ENCODE assay signal across 8 cellular contexts in genomic region chr9:92764381-92764987, GRCh38. TPM values are rescaled to one million over a fixed set of nuclear protein-coding genes. Genes with fewer than 3 reads are reported as not detected.
DNase-seq lines count a peak whose midpoint lies in the region; ATAC-seq and TF ChIP-seq lines count a peak whose summit lies in the region.

Gene BICD2, minus strand, starts transcription at chr9:92764833. Its CDS starts 89 bp downstream, at chr9:92764744.

- H3K9ac ChIP-seq in HUES64 (ENCODE audit: low read depth, low read length) (peak within 1 kb of the TSS; percentile 96), mammary epithelial cell (ENCODE audit: insufficient read depth, low read length) (peak within 1 kb of the TSS; percentile 82)

- no peak for TF ChIP-seq POLR2A in right lobe of liver (IDR thresholded peaks at IDR 0.05)
- TF ChIP-seq POLR2A in testis (IDR thresholded peaks at IDR 0.05): no peak

- no peaks in the 10 kb centered on the region for H3K36me3 Mint-ChIP-seq in activated CD4-positive, alpha-beta T cell treated with anti-CD3 and anti-CD28 coated beads, Interleukin-2, amount 10 ng/mL, durations not matched to agents 24 days and 14 days (ENCODE audit: low read depth)

- peaks cover 8% of the 10 kb centered on the region; the same call in 1 of the 2 replicates for H3K4me1 ChIP-seq in HUES64 (ENCODE audit: insufficient read depth, low read length)
- peaks cover 45% of the 10 kb centered on the region for H3K4me1 ChIP-seq in mammary epithelial cell (ENCODE audit: insufficient read depth, low read length)
- peaks cover 0 to 15% (median 3%) of the 10 kb centered on the region in 4 donors for H3K4me1 ChIP-seq in right lobe of liver
- peaks cover 37% of the 10 kb centered on the region for H3K4me1 ChIP-seq in testis

- dilution Hi-C loops in mammary epithelial cell (cut with HindIII; ENCODE audit: low sequenced_read_pairs): loop anchor here (5.0 kb wide), 1 partner anchor 37 kb away; no protein-coding TSS in a partner anchor

- no peaks in the 10 kb centered on the region for H3K9me3 Mint-ChIP-seq in activated CD4-positive, alpha-beta T cell treated with anti-CD3 and anti-CD28 coated beads, Interleukin-2, amount 10 ng/mL, durations not matched to agents 24 days and 14 days

- no TSS peak for BruUV-seq in mammary epithelial cell (replicated peaks; lab: Mats Ljungman, UMichigan)

- TF ChIP-seq CTCF in mammary epithelial cell (conservative IDR thresholded peaks at IDR 0.05 in 1 of 2, IDR thresholded peaks at IDR 0.05 in 1 of 2; ENCODE audit: extremely low read depth in 1 of 2, insufficient read depth in 1 of 2, low read depth in 1 of 2, low read length in 2 of 2) (no peak), right lobe of liver (IDR thresholded peaks at IDR 0.05) (no peak), testis (IDR thresholded peaks at IDR 0.05) (no peak)

- H3K27ac ChIP-seq in HUES64 (ENCODE audit: low read depth, low read length) (peak within 1 kb of the TSS; percentile 100), mammary epithelial cell (ENCODE audit: insufficient read depth, low read depth, low read length) (peak within 1 kb of the TSS; percentile 77), right lobe of liver (peak within 1 kb of the TSS; percentile 97 to 98 (median 98)), testis (peak within 1 kb of the TSS; percentile 99 to 100)

- peak within 1 kb of the TSS; percentile 89 for H3K4me2 ChIP-seq in mammary epithelial cell (ENCODE audit: insufficient read depth, low read depth, low read length)

- H3K4me3 Mint-ChIP-seq in activated CD4-positive, alpha-beta T cell treated with anti-CD3 and anti-CD28 coated beads, Interleukin-2, amount 10 ng/mL, durations not matched to agents 24 days and 14 days: peak within 1 kb of the TSS; percentile 94

- H3K4me3 ChIP-seq in HUES64 (ENCODE audit: low read length): peak within 1 kb of the TSS; percentile 100
- H3K4me3 ChIP-seq in mammary epithelial cell (replicated peaks in 1 of 3; ENCODE audit: insufficient read depth in 1 of 3, low read depth in 2 of 3, low read length in 3 of 3): peak within 1 kb of the TSS; percentile 76 to 99 (median 95)
- H3K4me3 ChIP-seq in right lobe of liver: peak within 1 kb of the TSS; percentile 86 to 96 (median 95)
- H3K4me3 ChIP-seq in testis: peak within 1 kb of the TSS; percentile 92 to 97

- CTCF ChIA-PET in mammary epithelial cell (lab: Charles Lee; ENCODE audit: low non-redundant PET): interaction anchor here (1.3 kb wide), 1 partner anchor 26 kb away, joined by 8 read pairs; no protein-coding TSS in a partner anchor

- in situ Hi-C loops in mammary epithelial cell (cut with MboI; ENCODE audit: low sequenced_read_pairs in 2 of 2): no loop called here

- H3K27ac Mint-ChIP-seq in activated CD4-positive, alpha-beta T cell treated with anti-CD3 and anti-CD28 coated beads, Interleukin-2, amount 10 ng/mL, durations not matched to agents 24 days and 14 days: peak within 1 kb of the TSS; percentile 91

- no peak for DNase-seq in activated CD4-positive, alpha-beta T cell treated with anti-CD3 and anti-CD28 coated beads, Interleukin-2, amount 10 ng/mL, durations not matched to agents 24 days and 14 days
- no peak for DNase-seq in activated CD4-positive, alpha-beta T cell treated with anti-CD3 and anti-CD28 coated beads, Interleukin-2, amount 50 U/mL, for 48 hours
- no peak for DNase-seq in mammary epithelial cell
- DNase-seq in right lobe of liver: peak in 2 of 3 donors; percentile 42 to 61
- DNase-seq in testis: no peak
- no peak for DNase-seq in cortex of kidney (lab: John Stamatoyannopoulos, UW)

- intact Hi-C loops in activated CD4-positive, alpha-beta T cell treated with anti-CD3 and anti-CD28 coated beads, Interleukin-2, amount 10 ng/mL, durations not matched to agents 24 days and 14 days (cut with micrococcal nuclease): loop anchor here (2.0 to 5.0 kb wide), 3 partner anchors 47 to 802 kb away; partner anchors contain the start of gene CARD19
- intact Hi-C loops in mammary epithelial cell (cut with micrococcal nuclease): loop anchor here (2.0 kb wide), 1 partner anchor 18 kb away; no protein-coding TSS in a partner anchor
- intact Hi-C loops in right lobe of liver (cut with DNase I): loop anchor here in 1 of 2 donors (10.0 kb wide), 1 partner anchor 100 kb away; no protein-coding TSS in a partner anchor
- intact Hi-C loops in testis (cut with DNase I; ENCODE audit: low total_unique reads): no loop called here

- H3K9me3 ChIP-seq in HUES64 (ENCODE audit: insufficient read depth, low read depth, low read length) (no peaks in the 10 kb centered on the region), mammary epithelial cell (replicated peaks; ENCODE audit: insufficient read depth, low read length) (no peaks in the 10 kb centered on the region), right lobe of liver (no peaks in the 10 kb centered on the region), testis (no peaks in the 10 kb centered on the region)

- no peak for ATAC-seq in right lobe of liver
- ATAC-seq in HG02884 (IDR thresholded peaks at IDR 0.05; ENCODE audit: unreplicated experiment): no peak

- H4K20me1 ChIP-seq in mammary epithelial cell (ENCODE audit: insufficient read depth, low read length): peaks cover 17% of the 10 kb centered on the region

- no peaks in the 10 kb centered on the region for H3K36me3 ChIP-seq in HUES64 (ENCODE audit: insufficient read depth, low read length)
- no peaks in the 10 kb centered on the region for H3K36me3 ChIP-seq in mammary epithelial cell (ENCODE audit: insufficient read depth, low read length)
- H3K36me3 ChIP-seq in right lobe of liver: no peaks in the 10 kb centered on the region
- no peaks in the 10 kb centered on the region for H3K36me3 ChIP-seq in testis (ENCODE audit: low read depth, missing control alignments)

- peak within 1 kb of the TSS; percentile 72 for H2AFZ ChIP-seq in mammary epithelial cell (ENCODE audit: low read depth, low read length)

- H3K4me1 Mint-ChIP-seq in activated CD4-positive, alpha-beta T cell treated with anti-CD3 and anti-CD28 coated beads, Interleukin-2, amount 10 ng/mL, durations not matched to agents 24 days and 14 days: peaks cover 39% of the 10 kb centered on the region

- H3K27me3 Mint-ChIP-seq in activated CD4-positive, alpha-beta T cell treated with anti-CD3 and anti-CD28 coated beads, Interleukin-2, amount 10 ng/mL, durations not matched to agents 24 days and 14 days: peaks cover 3% of the 10 kb centered on the region

- under 1% methylated on average over 74 of the region's 74 CpGs for WGBS in HUES64
- WGBS in mammary epithelial cell (ENCODE audit: low coverage, missing lambda C conversion rate): 0% methylated on average over 3 of the region's 74 CpGs
- 0% methylated on average over 2 of the region's 74 CpGs for WGBS in right lobe of liver (ENCODE audit: insufficient coverage, low coverage, low lambda C conversion rate, missing lambda C conversion rate)
- 4% methylated on average over 17 of the region's 74 CpGs; no CpG with 5 or more reads in 1 of the 2 donors for WGBS in testis, 2 donors

- no peaks in the 10 kb centered on the region for H3K27me3 ChIP-seq in HUES64 (ENCODE audit: insufficient read depth, low read length)
- H3K27me3 ChIP-seq in mammary epithelial cell (ENCODE audit: insufficient read depth, low read length): no peaks in the 10 kb centered on the region
- no peaks in the 10 kb centered on the region for H3K27me3 ChIP-seq in right lobe of liver
- no peaks in the 10 kb centered on the region for H3K27me3 ChIP-seq in testis

- H3K79me2 ChIP-seq in mammary epithelial cell (ENCODE audit: insufficient read depth, low read length): peaks cover 51% of the 10 kb centered on the region

RNA-seq across cellular contexts. Expression of gene BICD2, which starts in this region (rescaled TPM):
- 25.8 and 26.2 TPM in 2 replicates for total RNA-seq in activated CD4-positive, alpha-beta T cell treated with anti-CD3 and anti-CD28 coated beads, Interleukin-2, amount 10 ng/mL, durations not matched to agents 24 days and 14 days
- 15.0 TPM for polyA plus RNA-seq in HUES64 (2013, experiment 1 of 2)
- 16.0 TPM for polyA plus RNA-seq in HUES64 (2013, experiment 2 of 2)
- total RNA-seq in mammary epithelial cell (10 to 100 TPM; 57.6 to 98.9 TPM), right lobe of liver (10 to 100 TPM in 3 of 6 experiments, 1 to 10 TPM in 3; 6.3 to 14.9 (median 9.8) TPM), testis (10 to 100 TPM; 48.0 to 55.7 TPM)
- polyA plus RNA-seq in mammary epithelial cell (15.2 TPM), testis (ENCODE audit: insufficient read depth, low read depth, low replicate concordance) (24.0 TPM)
- polyA minus RNA-seq in mammary epithelial cell: 26.5 TPM

Comparison
In these comparisons a context has a peak if more than half of its experiments do, and no peak if none do; other contexts are left out.
1. DNase-seq: peak in right lobe of liver (2 of 3); none in activated CD4-positive, alpha-beta T cell treated with anti-CD3 and anti-CD28 coated beads, Interleukin-2, amount 10 ng/mL, durations not matched to agents 24 days and 14 days (single experiment), activated CD4-positive, alpha-beta T cell treated with anti-CD3 and anti-CD28 coated beads, Interleukin-2, amount 50 U/mL, for 48 hours (0 of 2), mammary epithelial cell (single experiment), testis (single experiment) and cortex of kidney (single experiment).
2. Peak in every context shown above with its lines, with median percentiles within 50 percentile points of each other: H3K27ac ChIP-seq and H3K4me3 ChIP-seq.